ENCODE assay signal across 13 cellular contexts in genomic region chr17:75367312-75367711, GRCh38. TPM values are rescaled to one million over a fixed set of nuclear protein-coding genes. Genes with fewer than 3 reads are reported as not detected.
DNase-seq lines count a peak whose midpoint lies in the region; ATAC-seq, FAIRE-seq and TF ChIP-seq lines count a peak whose summit lies in the region.
"Had no signal": no experiment of that assay in that cellular context is flagged by ENCODE, and none has a peak within 500 bp of the region (broad histone marks: within the 10 kb centered on the region; RNA-seq: fewer than 3 reads in every experiment).

No MANE protein-coding gene starts in this region.

- H3K27me3 Mint-ChIP-seq in activated B cell treated with CpG ODN at 0.5 μM for 24 hours (no peaks in the 10 kb centered on the region), endodermal cell (ENCODE audit: insufficient read depth) (no peaks in the 10 kb centered on the region)

- 94 to 100% methylated on average over 1 of the region's 1 CpG for WGBS in endodermal cell (ENCODE audit: insufficient coverage in 1 of 2, insufficient read length in 1 of 2), 2 experiments

- no peaks in the 10 kb centered on the region for H3K27me3 ChIP-seq in endodermal cell (ENCODE audit: control insufficient read depth, insufficient read depth, low read length, poor library complexity, severe bottlenecking)
- H3K27me3 ChIP-seq: right lobe of liver, upper lobe of right lung had no signal

- H3K4me1 ChIP-seq in endodermal cell (ENCODE audit: control insufficient read depth, insufficient read depth, low read length) = peaks cover 5% of the 10 kb centered on the region

- peaks cover 94% of the 10 kb centered on the region for H3K4me1 Mint-ChIP-seq in activated B cell treated with CpG ODN at 0.5 μM for 24 hours
- H3K4me1 Mint-ChIP-seq in endodermal cell = peaks cover 49% of the 10 kb centered on the region

- ATAC-seq in activated B cell treated with CpG ODN at 0.5 μM for 24 hours (ENCODE audit: low read depth) = no peak
- ATAC-seq: right lobe of liver, upper lobe of right lung had no signal

- H3K36me3 Mint-ChIP-seq in activated B cell treated with CpG ODN at 0.5 μM for 24 hours (ENCODE audit: low read depth) (peaks cover 34% of the 10 kb centered on the region), endodermal cell (ENCODE audit: low read depth) (no peaks in the 10 kb centered on the region)

- FAIRE-seq in H54 (lab: Jason Lieb, UNC) = peak; percentile 77
- FAIRE-seq: TTC549 had no signal

- CTCF ChIA-PET in activated B cell treated with CpG ODN at 0.5 μM for 24 hours (lab: Charles Lee) = interaction anchor here (0.7 to 1.1 kb wide), 2 partner anchors 22 to 27 kb away, joined by 3 to 4 read pairs; no protein-coding TSS in a partner anchor

- DNase-seq in A172 (ENCODE audit: low spot score) (peak; percentile 46), H54 (ENCODE audit: insufficient read length, low spot score) (peak; percentile 26), activated B cell treated with CpG ODN at 0.5 μM for 24 hours (no peak), foreskin fibroblast (peak; percentile 10 to 26), NCI-H526 (lab: John Stamatoyannopoulos, UW) (no peak), endodermal cell (no peak), NCI-H2029 (lab: John Stamatoyannopoulos, UW) (no peak), GM20000 (ENCODE audit: low spot score) (no peak)
- DNase-seq: hippocampal formation, NCI-H146, right lobe of liver, upper lobe of right lung had no signal

- no peaks in the 10 kb centered on the region for H3K36me3 ChIP-seq in endodermal cell (ENCODE audit: control insufficient read depth, insufficient read depth, low read length)
- H3K36me3 ChIP-seq: right lobe of liver, upper lobe of right lung had no signal

- TF ChIP-seq CTCF in activated B cell treated with CpG ODN at 0.5 μM for 24 hours (IDR thresholded peaks at IDR 0.05) (no peak), foreskin fibroblast (IDR thresholded peaks at IDR 0.05; ENCODE audit: low read depth, low read length) (no peak), endodermal cell (conservative IDR thresholded peaks at IDR 0.05) (no peak), GM20000 (IDR thresholded peaks at IDR 0.05; ENCODE audit: extremely low read depth, missing control alignments) (no peak)

- no peak overlapping the region for H3K27ac ChIP-seq in endodermal cell (ENCODE audit: low read depth, low read length)
- H3K27ac ChIP-seq: right lobe of liver, upper lobe of right lung had no signal

- intact Hi-C loops in activated B cell treated with CpG ODN at 0.5 μM for 24 hours (cut with micrococcal nuclease) = no loop called here

- no peaks in the 10 kb centered on the region for H3K9me3 ChIP-seq in endodermal cell (ENCODE audit: control insufficient read depth, low read length)
- H3K9me3 ChIP-seq: right lobe of liver, upper lobe of right lung had no signal

- peak overlapping the region; percentile 63 for H3K27ac Mint-ChIP-seq in activated B cell treated with CpG ODN at 0.5 μM for 24 hours
- H3K27ac Mint-ChIP-seq in endodermal cell = no peak overlapping the region

- H3K4me3 Mint-ChIP-seq in activated B cell treated with CpG ODN at 0.5 μM for 24 hours (no peak overlapping the region), endodermal cell (no peak overlapping the region)

- H3K4me3 ChIP-seq in foreskin fibroblast (ENCODE audit: low read depth in 1 of 2, low read length in 2 of 2) (no peak overlapping the region), endodermal cell (ENCODE audit: low read length) (no peak overlapping the region)
- H3K4me3 ChIP-seq: right lobe of liver, upper lobe of right lung had no signal

- no peak overlapping the region for H3K9ac ChIP-seq in endodermal cell (ENCODE audit: extremely low read depth, low read length, poor library complexity, severe bottlenecking)

- no peak for TF ChIP-seq POLR2A in H54 (IDR thresholded peaks at IDR 0.05; ENCODE audit: low read depth, low read length)

- POLR2A ChIA-PET in activated B cell treated with CpG ODN at 0.5 μM for 24 hours (lab: Charles Lee) = interaction anchor here (0.6 to 0.7 kb wide), 2 partner anchors 33 to 462 kb away, joined by 3 to 4 read pairs; no protein-coding TSS in a partner anchor

- H3K9me3 Mint-ChIP-seq in activated B cell treated with CpG ODN at 0.5 μM for 24 hours (no peaks in the 10 kb centered on the region), endodermal cell (no peaks in the 10 kb centered on the region)

RNA-seq across cellular contexts. Expression of gene GRB2, which starts 38.2 kb away (rescaled TPM):
- total RNA-seq in A172 (2014; rRNA removed; shearing (Covaris generic)) = 116 and 123 TPM in 2 replicates
- total RNA-seq in activated B cell treated with CpG ODN at 0.5 μM for 24 hours (307 and 320 TPM in 2 replicates), endodermal cell (10 to 100 TPM; 85.5 to 86.6 TPM)
- polyA plus RNA-seq in endodermal cell (2013, experiment 1 of 2) = 68.0 TPM
- 56.4 TPM for polyA plus RNA-seq in endodermal cell (2013, experiment 2 of 2)

Comparison
In these comparisons a context has a peak if more than half of its experiments do, and no peak if none do; other contexts are left out.
1. DNase-seq: peak in A172 (single experiment), H54 (single experiment) and foreskin fibroblast (2 of 2); none in activated B cell treated with CpG ODN at 0.5 μM for 24 hours (single experiment), NCI-H526 (0 of 2), endodermal cell (single experiment), NCI-H2029 (single experiment) and GM20000 (single experiment).